In genomic region chr2:242010567-242011513, GRCh38 we compare ENCODE assay signal across 9 cellular contexts.
A peak's percentile ranks its signal among the peaks of the same experiment; 100 is the strongest.
DNase-seq lines count a peak whose midpoint lies in the region; ATAC-seq and TF ChIP-seq lines count a peak whose summit lies in the region.
"Had no signal": no experiment of that assay in that cellular context is flagged by ENCODE, and none has a peak within 500 bp of the region (broad histone marks: within the 10 kb centered on the region; RNA-seq: fewer than 3 reads in every experiment).

No MANE protein-coding gene starts in this region.

- no peaks in the 10 kb centered on the region for H3K36me3 Mint-ChIP-seq in CD4-positive, alpha-beta T cell (ENCODE audit: low read depth)
- no peaks in the 10 kb centered on the region for H3K36me3 Mint-ChIP-seq in activated naive CD8-positive, alpha-beta T cell treated with anti-CD3 and anti-CD28 coated beads, Interleukin-2, amount 10 ng/mL, durations not matched to agents 7 days and 5 days
- H3K36me3 Mint-ChIP-seq in naive thymus-derived CD4-positive, alpha-beta T cell: no peaks in the 10 kb centered on the region

- no peaks in the 10 kb centered on the region for H3K4me1 ChIP-seq in naive thymus-derived CD4-positive, alpha-beta T cell (ENCODE audit: control insufficient read depth in 2 of 2, insufficient read depth in 2 of 2, low read length in 2 of 2)

- no peaks in the 10 kb centered on the region for H3K36me3 ChIP-seq in naive thymus-derived CD4-positive, alpha-beta T cell (ENCODE audit: control insufficient read depth in 2 of 3, insufficient read depth in 3 of 3, low read length in 3 of 3)

- CTCF ChIA-PET in CD4-positive, alpha-beta T cell (lab: Charles Lee): no interaction called here
- CTCF ChIA-PET in naive thymus-derived CD4-positive, alpha-beta T cell (lab: Charles Lee): no interaction called here

- POLR2A ChIA-PET in CD4-positive, alpha-beta T cell (lab: Charles Lee): no interaction called here
- POLR2A ChIA-PET in activated naive CD8-positive, alpha-beta T cell treated with anti-CD3 and anti-CD28 coated beads, Interleukin-2, amount 10 ng/mL, durations not matched to agents 7 days and 5 days (lab: Charles Lee): no interaction called here
- POLR2A ChIA-PET in naive thymus-derived CD4-positive, alpha-beta T cell (lab: Charles Lee): interaction anchor here (0.6 kb wide), 1 partner anchor 12 kb away, joined by 3 read pairs; no protein-coding TSS in a partner anchor

- H3K4me3 ChIP-seq in naive thymus-derived CD4-positive, alpha-beta T cell (ENCODE audit: low read length): no peak overlapping the region

- H3K9me3 Mint-ChIP-seq in CD4-positive, alpha-beta T cell: no peaks in the 10 kb centered on the region
- H3K9me3 Mint-ChIP-seq in activated naive CD8-positive, alpha-beta T cell treated with anti-CD3 and anti-CD28 coated beads, Interleukin-2, amount 10 ng/mL, durations not matched to agents 7 days and 5 days: no peaks in the 10 kb centered on the region
- H3K9me3 Mint-ChIP-seq in naive thymus-derived CD4-positive, alpha-beta T cell: peaks cover 0 to 4% (median 0%) of the 10 kb centered on the region in 11 donors

- no peaks in the 10 kb centered on the region for H3K9me3 ChIP-seq in CD4-positive, alpha-beta T cell (ENCODE audit: control insufficient read depth, low read length)
- H3K9me3 ChIP-seq in naive thymus-derived CD4-positive, alpha-beta T cell (ENCODE audit: control insufficient read depth in 2 of 3, low read length in 3 of 3): no peaks in the 10 kb centered on the region

- no peak for DNase-seq in CD4-positive, alpha-beta T cell
- DNase-seq in NAMALWA (ENCODE audit: low spot score) (peak; percentile 19), NCI-H2227 treated with DMSO at 0.1 percent for 48 hours (lab: John Stamatoyannopoulos, UW) (no peak), NCI-H748 (lab: John Stamatoyannopoulos, UW; ENCODE audit: unreplicated experiment) (no peak), activated gamma-delta T cell treated with Interleukin-2 at 50 U/mL for 16 hours (no peak), caudate nucleus (lab: John Stamatoyannopoulos, UW) (no peak)
- DNase-seq in activated naive CD8-positive, alpha-beta T cell treated with anti-CD3 and anti-CD28 coated beads, Interleukin-2, amount 10 ng/mL, durations not matched to agents 7 days and 5 days: no peak
- peak in 4 of 9 donors; percentile 18 to 28 (median 20) for DNase-seq in naive thymus-derived CD4-positive, alpha-beta T cell
- DNase-seq: DMS 273 treated with DMSO at 0.1 percent for 48 hours had no signal

- H3K4me1 Mint-ChIP-seq in CD4-positive, alpha-beta T cell (ENCODE audit: low read depth): peaks cover 9% of the 10 kb centered on the region
- H3K4me1 Mint-ChIP-seq in activated naive CD8-positive, alpha-beta T cell treated with anti-CD3 and anti-CD28 coated beads, Interleukin-2, amount 10 ng/mL, durations not matched to agents 7 days and 5 days: peaks cover 9% of the 10 kb centered on the region
- peaks cover 0 to 12% (median 5%) of the 10 kb centered on the region in 7 donors for H3K4me1 Mint-ChIP-seq in naive thymus-derived CD4-positive, alpha-beta T cell

- no peak overlapping the region for H3K27ac ChIP-seq in CD4-positive, alpha-beta T cell (ENCODE audit: low read depth, low read length)
- H3K27ac ChIP-seq in naive thymus-derived CD4-positive, alpha-beta T cell (ENCODE audit: low read depth, low read length): no peak overlapping the region
- no peak overlapping the region for H3K27ac ChIP-seq in caudate nucleus (ENCODE audit: low read depth, low read length)

- no peaks in the 10 kb centered on the region for H3K27me3 ChIP-seq in CD4-positive, alpha-beta T cell (ENCODE audit: control insufficient read depth, insufficient read depth, low read length)
- no peaks in the 10 kb centered on the region for H3K27me3 ChIP-seq in naive thymus-derived CD4-positive, alpha-beta T cell (ENCODE audit: control insufficient read depth in 2 of 2, insufficient read depth in 2 of 2, low read length in 2 of 2)

- no peaks in the 10 kb centered on the region for H3K27me3 Mint-ChIP-seq in CD4-positive, alpha-beta T cell
- peaks cover 2% of the 10 kb centered on the region for H3K27me3 Mint-ChIP-seq in activated naive CD8-positive, alpha-beta T cell treated with anti-CD3 and anti-CD28 coated beads, Interleukin-2, amount 10 ng/mL, durations not matched to agents 7 days and 5 days
- no peaks in the 10 kb centered on the region for H3K27me3 Mint-ChIP-seq in naive thymus-derived CD4-positive, alpha-beta T cell

- H3K27ac Mint-ChIP-seq in CD4-positive, alpha-beta T cell: peak overlapping the region; percentile 62
- no peak overlapping the region for H3K27ac Mint-ChIP-seq in activated naive CD8-positive, alpha-beta T cell treated with anti-CD3 and anti-CD28 coated beads, Interleukin-2, amount 10 ng/mL, durations not matched to agents 7 days and 5 days
- H3K27ac Mint-ChIP-seq in naive thymus-derived CD4-positive, alpha-beta T cell: peak overlapping the region; percentile 34 to 88 (median 66)

- H3K4me3 Mint-ChIP-seq in CD4-positive, alpha-beta T cell: no peak overlapping the region
- no peak overlapping the region for H3K4me3 Mint-ChIP-seq in activated naive CD8-positive, alpha-beta T cell treated with anti-CD3 and anti-CD28 coated beads, Interleukin-2, amount 10 ng/mL, durations not matched to agents 7 days and 5 days
- no peak overlapping the region for H3K4me3 Mint-ChIP-seq in naive thymus-derived CD4-positive, alpha-beta T cell

- intact Hi-C loops in CD4-positive, alpha-beta T cell (cut with DNase I, micrococcal nuclease): no loop called here
- intact Hi-C loops in naive thymus-derived CD4-positive, alpha-beta T cell (cut with micrococcal nuclease): no loop called here

- TF ChIP-seq CTCF in CD4-positive, alpha-beta T cell (IDR thresholded peaks at IDR 0.05): no peak

- ATAC-seq in CD4-positive, alpha-beta T cell (ENCODE audit: poor library complexity): peak; percentile 41
- peak; percentile 53 for ATAC-seq in activated naive CD8-positive, alpha-beta T cell treated with anti-CD3 and anti-CD28 coated beads, Interleukin-2, amount 10 ng/mL, durations not matched to agents 7 days and 5 days (ENCODE audit: low read depth)
- no peak for ATAC-seq in naive thymus-derived CD4-positive, alpha-beta T cell
